29 cellular contexts compared by ENCODE assay signal in genomic region chr16:76885776-76886175, GRCh38.
"Had no signal": no experiment of that assay in that cellular context is flagged by ENCODE, and none has a peak within 500 bp of the region (broad histone marks: within the 10 kb centered on the region; RNA-seq: fewer than 3 reads in every experiment).

No MANE protein-coding gene starts in this region.

- H3K4me1 Mint-ChIP-seq: naive B cell; natural killer cell; nephron progenitor cell; stimulated activated naive B cell treated with anti-CD40 and anti-IgM and Interleukin-4, amounts not matched to agents 10 μg/mL and 1 μg/mL and 100 μg/mL, for 72 hours had no signal

- ATAC-seq: left colon; left lung; lower lobe of right lung; natural killer cell; right cardiac atrium; sciatic nerve; stimulated activated naive B cell treated with anti-CD40 and anti-IgM and Interleukin-4, amounts not matched to agents 10 μg/mL and 1 μg/mL and 100 μg/mL, for 72 hours; stimulated activated naive CD8-positive, alpha-beta T cell treated with anti-CD3 and anti-CD28 coated beads, Interleukin-15, Interleukin-2, amounts not matched to agents 100 U/mL and 50 U/mL, for 24 hours had no signal

- H3K27me3 Mint-ChIP-seq: naive B cell; progenitor cell of endocrine pancreas; stimulated activated naive B cell treated with anti-CD40 and anti-IgM and Interleukin-4, amounts not matched to agents 10 μg/mL and 1 μg/mL and 100 μg/mL, for 72 hours; type B pancreatic cell had no signal

- H3K9me3 Mint-ChIP-seq: nephron progenitor cell, neural progenitor cell, type B pancreatic cell had no signal

- H3K36me3 Mint-ChIP-seq: naive B cell; natural killer cell; neural progenitor cell; stimulated activated naive B cell treated with anti-CD40 and anti-IgM and Interleukin-4, amounts not matched to agents 10 μg/mL and 1 μg/mL and 100 μg/mL, for 72 hours; type B pancreatic cell had no signal

- H3K27ac Mint-ChIP-seq: naive B cell; natural killer cell; nephron progenitor cell; neural progenitor cell; progenitor cell of endocrine pancreas; stimulated activated naive B cell treated with anti-CD40 and anti-IgM and Interleukin-4, amounts not matched to agents 10 μg/mL and 1 μg/mL and 100 μg/mL, for 72 hours; type B pancreatic cell had no signal

- H3K4me3 Mint-ChIP-seq: naive B cell; natural killer cell; nephron progenitor cell; neural progenitor cell; stimulated activated naive B cell treated with anti-CD40 and anti-IgM and Interleukin-4, amounts not matched to agents 10 μg/mL and 1 μg/mL and 100 μg/mL, for 72 hours; type B pancreatic cell had no signal

- DNase-seq: hippocampal formation; kidney; left colon; left lung; lower lobe of right lung; mammary epithelial cell; mesenchymal stem cell; naive B cell; natural killer cell; nephron progenitor cell; occipital lobe; retina; right cardiac atrium; stimulated activated CD4-positive, alpha-beta T cell treated with anti-CD3 and anti-CD28 coated beads, Interleukin-12 subunit alpha, Interleukin-12 subunit beta, amount 100 ng/mL, for 4 hours; stimulated activated CD4-positive, alpha-beta T cell treated with anti-CD3 and anti-CD28 coated beads, Interleukin-15, amount 100 ng/mL, for 24 hours; stimulated activated CD4-positive, alpha-beta T cell treated with anti-CD3 and anti-CD28 coated beads, Interleukin-2, amount 100 ng/mL, for 24 hours; stimulated activated CD4-positive, alpha-beta T cell treated with anti-CD3 and anti-CD28 coated beads, Interleukin-4, amount 100 ng/mL, for 1 hour; stimulated activated naive B cell treated with anti-CD40 and anti-IgM and Interleukin-4, amounts not matched to agents 10 μg/mL and 1 μg/mL and 100 μg/mL, for 72 hours; stimulated activated naive CD8-positive, alpha-beta T cell treated with anti-CD3 and anti-CD28 coated beads, Interleukin-15, Interleukin-2, amounts not matched to agents 100 U/mL and 50 U/mL, for 24 hours; stomach; uterus had no signal

- H3K27ac ChIP-seq: left lung, lower lobe of right lung, neural progenitor cell, neutrophil, skin epidermis, stomach, suprapubic skin, tibial nerve, uterus had no signal
